Comparison of ENCODE assay signal across 1 cellular context in genomic region chr17:68228817-68229570, GRCh38.
TF ChIP-seq lines count a peak whose summit lies in the region.

No MANE protein-coding gene starts in this region.

TF ChIP-seq in K562, 482 proteins besides CTCF, POLR2A, EP300 and RAD21 (continued from another document):
- TF ChIP-seq ZNF717 (CRISPR knock-in tag; IDR thresholded peaks at IDR 0.05) (no peak), HNRNPL (IDR thresholded peaks at IDR 0.05; ENCODE audit: low read depth, low read length) (no peak), ATF7 (IDR thresholded peaks at IDR 0.05) (no peak), SETDB1 (IDR thresholded peaks at IDR 0.05; ENCODE audit: low read length) (no peak), TOE1 (IDR thresholded peaks at IDR 0.05; ENCODE audit: borderline replicate concordance) (no peak), TOE1 (CRISPR knock-in tag; IDR thresholded peaks at IDR 0.05; ENCODE audit: borderline replicate concordance, low read depth) (no peak), CREM (IDR thresholded peaks at IDR 0.05; ENCODE audit: low read depth) (no peak), SP1 (CRISPR knock-in tag; IDR thresholded peaks at IDR 0.05) (no peak)
TF ChIP-seq in K562: peak in this region for 0.
